ENCODE assay signal across 23 cellular contexts in genomic region chr2:106172649-106173048, GRCh38.
"Had no signal": no experiment of that assay in that cellular context is flagged by ENCODE, and none has a peak within 500 bp of the region (broad histone marks: within the 10 kb centered on the region; RNA-seq: fewer than 3 reads in every experiment).

No MANE protein-coding gene starts in this region.

- DNase-seq: activated CD4-positive, alpha-beta T cell treated with anti-CD3 and anti-CD28 coated beads for 1 hour; activated CD4-positive, alpha-beta T cell treated with anti-CD3 and anti-CD28 coated beads, Interleukin-2, amount 50 U/mL, for 1 hour; activated gamma-delta T cell treated with Interleukin-2 at 50 U/mL for 16 hours; adrenal gland; brain microvascular endothelial cell; caudate nucleus; effector CD8-positive, alpha-beta T cell; foreskin keratinocyte; kidney glomerular epithelial cell; left ventricle myocardium inferior; midbrain; nephron progenitor cell; nucleus accumbens; small intestine; stimulated activated naive B cell treated with anti-CD40 and anti-IgM and Interleukin-4, amounts not matched to agents 10 μg/mL and 1 μg/mL and 100 μg/mL, for 72 hours; testis had no signal

- H3K9me3 Mint-ChIP-seq: activated T-helper 1 cell treated with anti-CD3 and anti-CD28 coated beads, Interleukin-12 subunit alpha, Interleukin-12 subunit beta, Interleukin-2, Interleukin-4 antibody, amounts not matched to agents 30 ng/mL and 10 ng/mL and 1 ng/mL, durations not matched to agents 14 hours and 24 hours and 36 hours; dendritic cell treated with granulocyte-macrophage colony-stimulating factor and Interleukin-4, amounts not matched to agents 40 ng/mL and 50 ng/mL, for 4 days; nephron progenitor cell; stimulated activated naive B cell treated with anti-CD40 and anti-IgM and Interleukin-4, amounts not matched to agents 10 μg/mL and 1 μg/mL and 100 μg/mL, for 72 hours; type B pancreatic cell had no signal

- H3K9me3 ChIP-seq: adrenal gland, ascending aorta, left ventricle myocardium inferior, testis, vagina had no signal

- ATAC-seq: foreskin keratinocyte; sciatic nerve; stimulated activated naive B cell treated with anti-CD40 and anti-IgM and Interleukin-4, amounts not matched to agents 10 μg/mL and 1 μg/mL and 100 μg/mL, for 72 hours had no signal

- H3K4me1 ChIP-seq: adrenal gland, ascending aorta, foreskin keratinocyte had no signal

- H3K4me3 Mint-ChIP-seq: activated naive CD8-positive, alpha-beta T cell; activated T-helper 1 cell treated with anti-CD3 and anti-CD28 coated beads, Interleukin-12 subunit alpha, Interleukin-12 subunit beta, Interleukin-2, Interleukin-4 antibody, amounts not matched to agents 30 ng/mL and 10 ng/mL and 1 ng/mL, durations not matched to agents 14 hours and 24 hours and 36 hours; dendritic cell treated with granulocyte-macrophage colony-stimulating factor and Interleukin-4, amounts not matched to agents 40 ng/mL and 50 ng/mL, for 4 days; nephron progenitor cell; stimulated activated naive B cell treated with anti-CD40 and anti-IgM and Interleukin-4, amounts not matched to agents 10 μg/mL and 1 μg/mL and 100 μg/mL, for 72 hours; type B pancreatic cell had no signal

- H3K27me3 Mint-ChIP-seq: activated naive CD8-positive, alpha-beta T cell; dendritic cell treated with granulocyte-macrophage colony-stimulating factor and Interleukin-4, amounts not matched to agents 40 ng/mL and 50 ng/mL, for 4 days; stimulated activated naive B cell treated with anti-CD40 and anti-IgM and Interleukin-4, amounts not matched to agents 10 μg/mL and 1 μg/mL and 100 μg/mL, for 72 hours; type B pancreatic cell had no signal

- H3K27me3 ChIP-seq: adrenal gland, ascending aorta, brain microvascular endothelial cell, foreskin keratinocyte, testis, vagina had no signal

- H3K27ac ChIP-seq: adrenal gland, ascending aorta, brain microvascular endothelial cell, foreskin keratinocyte, left ventricle myocardium inferior, testis, vagina had no signal

- H3K4me3 ChIP-seq: adrenal gland, ascending aorta, left ventricle myocardium inferior, testis, vagina had no signal

- H3K27ac Mint-ChIP-seq: activated T-helper 1 cell treated with anti-CD3 and anti-CD28 coated beads, Interleukin-12 subunit alpha, Interleukin-12 subunit beta, Interleukin-2, Interleukin-4 antibody, amounts not matched to agents 30 ng/mL and 10 ng/mL and 1 ng/mL, durations not matched to agents 14 hours and 24 hours and 36 hours; dendritic cell treated with granulocyte-macrophage colony-stimulating factor and Interleukin-4, amounts not matched to agents 40 ng/mL and 50 ng/mL, for 4 days; nephron progenitor cell; stimulated activated naive B cell treated with anti-CD40 and anti-IgM and Interleukin-4, amounts not matched to agents 10 μg/mL and 1 μg/mL and 100 μg/mL, for 72 hours; type B pancreatic cell had no signal

- H3K36me3 ChIP-seq: adrenal gland, ascending aorta, brain microvascular endothelial cell, left ventricle myocardium inferior, vagina had no signal
